ENCODE assay signal across 1 cellular context in genomic region chr18:12491611-12492435, GRCh38.
TF ChIP-seq lines count a peak whose summit lies in the region.

No MANE protein-coding gene starts in this region.

TF ChIP-seq in GM23338, 12 proteins besides CTCF, POLR2A, EP300 and RAD21 (continued from another document):
- no peak for TF ChIP-seq ZNF462 (CRISPR knock-in tag; IDR thresholded peaks at IDR 0.05)
- TF ChIP-seq EZH2 (IDR thresholded peaks at IDR 0.05; ENCODE audit: low read depth, unreplicated experiment): no peak
- no peak for TF ChIP-seq CREB1 (CRISPR knock-in tag; IDR thresholded peaks at IDR 0.05; ENCODE audit: low read depth)
